In the genomic region with DNA sequence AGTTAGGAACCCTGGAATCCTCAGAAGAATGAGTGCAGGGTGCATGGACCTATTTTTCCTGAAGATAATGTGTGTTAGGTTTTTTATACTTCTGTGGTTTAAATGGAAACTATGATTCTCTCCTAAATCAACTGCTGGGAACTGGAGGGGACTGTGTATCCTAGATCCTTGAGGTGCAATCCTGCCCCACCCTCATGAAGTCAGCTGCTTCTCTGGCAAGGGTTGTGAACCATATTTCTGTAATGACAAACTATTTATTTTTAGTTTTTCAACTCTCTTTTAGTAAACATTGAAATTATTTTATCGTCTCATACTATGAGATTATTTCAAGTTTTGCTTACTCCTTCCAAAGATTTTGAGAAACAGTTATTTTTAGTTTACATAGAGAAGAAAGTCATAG, we compare ENCODE assay signal across 25 cellular contexts. TPM values are rescaled to one million over a fixed set of nuclear protein-coding genes. Genes with fewer than 3 reads are reported as not detected.
A peak's percentile ranks its signal among the peaks of the same experiment; 100 is the strongest.
DNase-seq lines count a peak whose midpoint lies in the region; ATAC-seq, FAIRE-seq and TF ChIP-seq lines count a peak whose summit lies in the region.
"Had no signal": no experiment of that assay in that cellular context is flagged by ENCODE, and none has a peak within 500 bp of the region (broad histone marks: within the 10 kb centered on the region; RNA-seq: fewer than 3 reads in every experiment).

No MANE protein-coding gene starts in this region.

- peak overlapping the region in 1 of 2 experiments; percentile 7; a peak in 1 of 4 replicates for H3K4me3 ChIP-seq in SK-N-SH (ENCODE audit: low read depth in 2 of 2, low read length in 1 of 2)
- no peak overlapping the region for H3K4me3 ChIP-seq in bronchial epithelial cell (ENCODE audit: low read depth, low read length)
- H3K4me3 ChIP-seq in kidney (ENCODE audit: low read length in 2 of 2) = no peak overlapping the region
- no peak overlapping the region for H3K4me3 ChIP-seq in gastroesophageal sphincter
- H3K4me3 ChIP-seq: SK-N-MC had no signal

- peak overlapping the region; percentile 87 for H2AFZ ChIP-seq in SK-N-SH (ENCODE audit: low read depth)

- TF ChIP-seq POLR2A in gastroesophageal sphincter (IDR thresholded peaks at IDR 0.05) = no peak

- no peak for TF ChIP-seq RAD21 in SK-N-SH (IDR thresholded peaks at IDR 0.05; ENCODE audit: low read length)

- H3K79me2 ChIP-seq in SK-N-SH (ENCODE audit: insufficient read depth) = peaks cover 6% of the 10 kb centered on the region; the same call in 1 of the 2 replicates

- H3K36me3 Mint-ChIP-seq in activated CD8-positive, alpha-beta T cell treated with anti-CD3 and anti-CD28 coated beads for 36 hours (ENCODE audit: low read depth) = no peaks in the 10 kb centered on the region
- H3K36me3 Mint-ChIP-seq: CD4-positive, CD25-positive, alpha-beta regulatory T cell had no signal

- 36% methylated on average over 1 of the region's 1 CpG for WGBS in SK-N-SH (ENCODE audit: low lambda C conversion rate)
- WGBS in gastroesophageal sphincter (ENCODE audit: low coverage in 1 of 2), 2 donors = 27 to 55% methylated on average over 1 of the region's 1 CpG

- CTCF ChIA-PET in SK-N-SH (lab: Yijun Ruan, JAX) = no interaction called here
- CTCF ChIA-PET in activated CD8-positive, alpha-beta T cell treated with anti-CD3 and anti-CD28 coated beads for 36 hours (lab: Charles Lee) = no interaction called here

- no peak overlapping the region for H3K4me3 Mint-ChIP-seq in activated CD8-positive, alpha-beta T cell treated with anti-CD3 and anti-CD28 coated beads for 36 hours
- H3K4me3 Mint-ChIP-seq: CD4-positive, CD25-positive, alpha-beta regulatory T cell; H9 had no signal

- H3K9me3 ChIP-seq in SK-N-SH (no peaks in the 10 kb centered on the region), kidney (ENCODE audit: control insufficient read depth in 1 of 2, low read length in 2 of 2) (no peaks in the 10 kb centered on the region), gastroesophageal sphincter (no peaks in the 10 kb centered on the region)
- H3K9me3 ChIP-seq: BE2C, Caco-2 had no signal

- no peaks in the 10 kb centered on the region for H4K20me1 ChIP-seq in SK-N-SH (ENCODE audit: insufficient read depth)

- POLR2A ChIA-PET in SK-N-SH (lab: Yijun Ruan, JAX) = no interaction called here
- POLR2A ChIA-PET in activated CD8-positive, alpha-beta T cell treated with anti-CD3 and anti-CD28 coated beads for 36 hours (lab: Charles Lee) = no interaction called here

- H3K36me3 ChIP-seq in SK-N-SH (replicated peaks in 1 of 2; ENCODE audit: control insufficient read depth in 1 of 2, insufficient read depth in 2 of 2, low read length in 1 of 2) (no peaks in the 10 kb centered on the region), bronchial epithelial cell (ENCODE audit: control insufficient read depth, insufficient read depth, low read length) (no peaks in the 10 kb centered on the region), kidney (ENCODE audit: control insufficient read depth in 1 of 2, insufficient read depth in 2 of 2, low read length in 2 of 2) (no peaks in the 10 kb centered on the region), gastroesophageal sphincter (no peaks in the 10 kb centered on the region)
- H3K36me3 ChIP-seq: BE2C had no signal

- H3K4me1 Mint-ChIP-seq in activated CD8-positive, alpha-beta T cell treated with anti-CD3 and anti-CD28 coated beads for 36 hours (ENCODE audit: low read depth) = no peaks in the 10 kb centered on the region
- H3K4me1 Mint-ChIP-seq: CD4-positive, CD25-positive, alpha-beta regulatory T cell; H9 had no signal

- DNase-seq in SK-N-SH (no peak), bronchial epithelial cell (ENCODE audit: low read depth) (peak; percentile 11), kidney (no peak)
- DNase-seq in activated CD8-positive, alpha-beta T cell treated with anti-CD3 and anti-CD28 coated beads for 36 hours = no peak
- no peak for DNase-seq in activated effector memory CD4-positive, alpha-beta T cell treated with anti-CD3 and anti-CD28 coated beads, Interleukin-2, amount 50 U/mL, for 16 hours
- DNase-seq: BE2C; Caco-2; CD4-positive, CD25-positive, alpha-beta regulatory T cell; DMS153; GF-D8; H9; NCI-H1105 treated with DMSO at 0.1 percent for 48 hours; NCI-H1694 treated with DMSO at 0.1 percent for 48 hours; NCI-H510A; NCI-H748 treated with DMSO at 0.1 percent for 48 hours; NK-92 treated with Interleukin-12 subunit alpha and Interleukin-12 subunit beta, amount 100 ng/mL, for 24 hours; SHP77 had no signal

- H3K27ac Mint-ChIP-seq in activated CD8-positive, alpha-beta T cell treated with anti-CD3 and anti-CD28 coated beads for 36 hours = no peak overlapping the region
- H3K27ac Mint-ChIP-seq: CD4-positive, CD25-positive, alpha-beta regulatory T cell; H9 had no signal

- intact Hi-C loops in kidney (cut with DNase I) = no loop called here
- intact Hi-C loops in activated CD8-positive, alpha-beta T cell treated with anti-CD3 and anti-CD28 coated beads for 36 hours (cut with micrococcal nuclease) = no loop called here

- H3K27ac ChIP-seq in SK-N-SH (ENCODE audit: low read depth in 2 of 2, low read length in 1 of 2) (peak overlapping the region; percentile 58 to 87; a peak in 3 of 4 replicates), kidney (ENCODE audit: low read depth in 2 of 2, low read length in 2 of 2) (no peak overlapping the region), gastroesophageal sphincter (no peak overlapping the region)
- H3K27ac ChIP-seq: 22Rv1, SK-N-MC had no signal

- no peaks in the 10 kb centered on the region for H3K27me3 Mint-ChIP-seq in activated CD8-positive, alpha-beta T cell treated with anti-CD3 and anti-CD28 coated beads for 36 hours
- H3K27me3 Mint-ChIP-seq: CD4-positive, CD25-positive, alpha-beta regulatory T cell had no signal

- ATAC-seq in SK-N-SH treated with all-trans-retinoic acid at 6 μM for 48 hours (no peak), gastroesophageal sphincter (no peak), GM18868 (IDR thresholded peaks at IDR 0.05; ENCODE audit: unreplicated experiment) (no peak)
- no peak for ATAC-seq in activated CD8-positive, alpha-beta T cell treated with anti-CD3 and anti-CD28 coated beads for 36 hours

- 0 out of 2 replicates have a peak overlapping the region, but pooled peaks have one; percentile 64 for H3K4me2 ChIP-seq in SK-N-SH

- peaks cover 0 to 33% of the 10 kb centered on the region in 2 experiments; a peak in 3 of 4 replicates for H3K4me1 ChIP-seq in SK-N-SH (ENCODE audit: control insufficient read depth in 1 of 2, insufficient read depth in 2 of 2, low read depth in 1 of 2, low read length in 1 of 2)
- no peaks in the 10 kb centered on the region for H3K4me1 ChIP-seq in kidney (ENCODE audit: control insufficient read depth in 1 of 2, insufficient read depth in 1 of 2, low read depth in 1 of 2, low read length in 2 of 2)
- H3K4me1 ChIP-seq in gastroesophageal sphincter = no peaks in the 10 kb centered on the region
- H3K4me1 ChIP-seq: BE2C, Caco-2 had no signal

- TF ChIP-seq CTCF in SK-N-SH (IDR thresholded peaks at IDR 0.05) = no peak
- no peak for TF ChIP-seq CTCF in bronchial epithelial cell (IDR thresholded peaks at IDR 0.05; ENCODE audit: insufficient read depth, low read length, severe bottlenecking)
- TF ChIP-seq CTCF in kidney (IDR thresholded peaks at IDR 0.05; ENCODE audit: borderline replicate concordance, extremely low read depth, insufficient read depth) = no peak
- TF ChIP-seq CTCF in activated CD8-positive, alpha-beta T cell treated with anti-CD3 and anti-CD28 coated beads for 36 hours (IDR thresholded peaks at IDR 0.05) = no peak
- no peak for TF ChIP-seq CTCF in gastroesophageal sphincter (IDR thresholded peaks at IDR 0.05)

- peak overlapping the region; percentile 64; the same call in 1 of the 2 replicates for H3K9ac ChIP-seq in SK-N-SH
- no peak overlapping the region for H3K9ac ChIP-seq in kidney (ENCODE audit: low read length in 2 of 2)

- H3K27me3 ChIP-seq in SK-N-SH (ENCODE audit: insufficient read depth) = no peaks in the 10 kb centered on the region
- H3K27me3 ChIP-seq in bronchial epithelial cell (ENCODE audit: control insufficient read depth, insufficient read depth, low read length) = no peaks in the 10 kb centered on the region
- no peaks in the 10 kb centered on the region for H3K27me3 ChIP-seq in gastroesophageal sphincter
- H3K27me3 ChIP-seq: BE2C had no signal

- TF ChIP-seq EP300 in SK-N-SH (IDR thresholded peaks at IDR 0.05; ENCODE audit: borderline replicate concordance in 1 of 2, low read depth in 1 of 2, low read length in 1 of 2) = no peak
- TF ChIP-seq EP300 in gastroesophageal sphincter (IDR thresholded peaks at IDR 0.05) = no peak

- peaks cover 24% of the 10 kb centered on the region for H3F3A ChIP-seq in SK-N-SH (replicated peaks; ENCODE audit: insufficient read depth)

- H3K9me2 ChIP-seq in SK-N-SH = no peaks in the 10 kb centered on the region

- peak; percentile 13 for FAIRE-seq in bronchial epithelial cell (lab: Jason Lieb, UNC)
- peak; percentile 33 for FAIRE-seq in kidney (lab: Jason Lieb, UNC)
- FAIRE-seq: GM12891, GM18507 had no signal

- peaks cover 1% of the 10 kb centered on the region for H3K9me3 Mint-ChIP-seq in activated CD8-positive, alpha-beta T cell treated with anti-CD3 and anti-CD28 coated beads for 36 hours
- H3K9me3 Mint-ChIP-seq: H9 had no signal

TF ChIP-seq in SK-N-SH, 30 proteins besides CTCF, POLR2A, EP300 and RAD21:
- TF ChIP-seq SIN3A (IDR thresholded peaks at IDR 0.05; ENCODE audit: borderline replicate concordance, low read depth, low read length) (no peak), GABPA (IDR thresholded peaks at IDR 0.05; ENCODE audit: low read depth) (no peak)
TF ChIP-seq in SK-N-SH: peak in this region for 0.

TF ChIP-seq in SK-N-SH treated with all-trans-retinoic acid at 6 μM for 48 hours, 23 proteins besides CTCF, POLR2A, EP300 and RAD21 (continues in another document):
- TF ChIP-seq, protein P1, sequence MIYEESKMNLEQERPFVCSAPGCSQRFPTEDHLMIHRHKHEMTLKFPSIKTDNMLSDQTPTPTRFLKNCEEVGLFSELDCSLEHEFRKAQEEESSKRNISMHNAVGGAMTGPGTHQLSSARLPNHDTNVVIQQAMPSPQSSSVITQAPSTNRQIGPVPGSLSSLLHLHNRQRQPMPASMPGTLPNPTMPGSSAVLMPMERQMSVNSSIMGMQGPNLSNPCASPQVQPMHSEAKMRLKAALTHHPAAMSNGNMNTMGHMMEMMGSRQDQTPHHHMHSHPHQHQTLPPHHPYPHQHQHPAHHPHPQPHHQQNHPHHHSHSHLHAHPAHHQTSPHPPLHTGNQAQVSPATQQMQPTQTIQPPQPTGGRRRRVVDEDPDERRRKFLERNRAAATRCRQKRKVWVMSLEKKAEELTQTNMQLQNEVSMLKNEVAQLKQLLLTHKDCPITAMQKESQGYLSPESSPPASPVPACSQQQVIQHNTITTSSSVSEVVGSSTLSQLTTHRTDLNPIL (CRISPR knock-in tag; IDR thresholded peaks at IDR 0.05; ENCODE audit: low read depth) = no peak

RNA-seq across cellular contexts. Expression of gene VEGFC, which starts 25.8 kb away (rescaled TPM):
- polyA plus RNA-seq in SK-N-SH (2012; rRNA removed) = 81.9 and 84.7 TPM in 2 replicates
- 113 and 118 TPM in 2 replicates for polyA plus RNA-seq in SK-N-SH (2012; cell fraction: cytosol; rRNA removed)
- polyA plus RNA-seq in SK-N-SH (2012; cell fraction: nucleus; rRNA removed) = 98.6 and 151 TPM in 2 replicates
- 7.2 and 8.7 TPM in 2 replicates for total RNA-seq in bronchial epithelial cell
- total RNA-seq in kidney = 14.3 TPM
- polyA plus RNA-seq in kidney (ENCODE audit: insufficient read depth, low read depth, low replicate concordance) = 6.6 TPM
- not detected for total RNA-seq in activated CD8-positive, alpha-beta T cell treated with anti-CD3 and anti-CD28 coated beads for 36 hours
- total RNA-seq in gastroesophageal sphincter = 1 to 10 TPM; 3.0 to 8.3 (median 8.1) TPM
- total RNA-seq: Caco-2; CD4-positive, CD25-positive, alpha-beta regulatory T cell; OCI-LY7 had no signal
- polyA plus RNA-seq: CD4-positive, CD25-positive, alpha-beta regulatory T cell had no signal

Comparison
In these comparisons a context has a peak if more than half of its experiments do, and no peak if none do; other contexts are left out.
1. H3K27ac ChIP-seq: peak in SK-N-SH (2 of 2); none in kidney (0 of 2) and gastroesophageal sphincter (0 of 4).